ENCODE assay signal across 1 cellular context in genomic region chr2:59691518-59692190, GRCh38.
TF ChIP-seq lines count a peak whose summit lies in the region.

No MANE protein-coding gene starts in this region.

TF ChIP-seq in GM23338, 12 proteins besides CTCF, POLR2A, EP300 and RAD21 (continued from another document):
- TF ChIP-seq ZNF462 (CRISPR knock-in tag; IDR thresholded peaks at IDR 0.05) = no peak
